Comparison of ENCODE assay signal across 8 cellular contexts in the genomic region with DNA sequence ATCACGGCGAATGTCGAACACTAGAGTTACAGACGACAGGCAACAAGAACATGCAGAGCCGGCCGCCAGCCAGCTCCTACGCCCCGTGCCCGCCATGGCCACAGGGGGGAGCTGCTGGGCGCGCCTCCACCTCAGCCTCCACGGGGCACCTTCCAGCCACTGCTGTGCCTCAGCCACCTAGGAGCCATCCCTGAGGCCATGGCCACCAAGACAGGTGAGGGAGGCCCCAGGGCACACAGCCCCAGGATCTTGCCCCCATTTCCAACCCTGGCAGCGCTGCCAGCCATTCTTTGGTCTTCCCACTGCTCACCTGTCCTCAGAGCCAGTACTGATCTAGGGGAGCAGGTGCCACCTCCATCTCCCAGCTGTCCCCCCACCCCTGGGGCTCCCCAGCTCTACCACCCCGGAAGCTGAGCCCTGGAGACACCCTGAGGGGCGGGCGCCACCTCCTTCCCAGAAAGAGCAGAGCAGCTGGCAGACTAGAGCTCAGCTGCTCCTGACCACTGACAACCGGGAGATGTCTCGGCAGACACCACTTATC. TPM values are rescaled to one million over a fixed set of nuclear protein-coding genes. Genes with fewer than 3 reads are reported as not detected.
DNase-seq lines count a peak whose midpoint lies in the region; ATAC-seq and TF ChIP-seq lines count a peak whose summit lies in the region.

No MANE protein-coding gene starts in this region.

- H3K4me1 ChIP-seq in esophagus muscularis mucosa (no peaks in the 10 kb centered on the region), neutrophil (ENCODE audit: control insufficient read depth in 1 of 2, insufficient read depth in 1 of 2, low read depth in 1 of 2, low read length in 1 of 2) (peaks cover 0 to 4% of the 10 kb centered on the region in 2 experiments), uterus (no peaks in the 10 kb centered on the region)

- TF ChIP-seq POLR2A in esophagus muscularis mucosa (IDR thresholded peaks at IDR 0.05; ENCODE audit: low read depth) (no peak), uterus (IDR thresholded peaks at IDR 0.05) (no peak)

- intact Hi-C loops in esophagus muscularis mucosa (cut with DNase I), result no loop called here
- intact Hi-C loops in uterus (cut with DNase I; ENCODE audit: low total_unique reads), result no loop called here

- peak; percentile 39 for DNase-seq in SIG-M5 treated with dmso at 0.1 percent for 504 hours (lab: John Stamatoyannopoulos, UW; ENCODE audit: unreplicated experiment)
- DNase-seq in SIG-M5 (lab: John Stamatoyannopoulos, UW), result no peak
- DNase-seq in NCI-H748 treated with DMSO at 0.1 percent for 48 hours (lab: John Stamatoyannopoulos, UW), result peak; percentile 11
- DNase-seq in activated T-cell treated with anti-CD3 and anti-CD28 coated beads for 1 hour (ENCODE audit: low read depth), result peak; percentile 65
- no peak for DNase-seq in esophagus muscularis mucosa (ENCODE audit: extremely low spot score)
- no peak for DNase-seq in uterus

- WGBS in esophagus muscularis mucosa, result 88% methylated on average over 9 of the region's 18 CpGs

- no peak for ATAC-seq in GM19328 (IDR thresholded peaks at IDR 0.05; ENCODE audit: unreplicated experiment)

- H3K36me3 ChIP-seq in esophagus muscularis mucosa (peaks cover 43 to 95% (median 88%) of the 10 kb centered on the region in 4 donors), neutrophil (peaks cover 96% of the 10 kb centered on the region), uterus (no peaks in the 10 kb centered on the region)

- H3K4me3 ChIP-seq in esophagus muscularis mucosa (no peak overlapping the region), neutrophil (ENCODE audit: low read depth in 1 of 2, low read length in 1 of 2) (no peak overlapping the region), uterus (no peak overlapping the region)

- H3K27me3 ChIP-seq in esophagus muscularis mucosa (no peaks in the 10 kb centered on the region), neutrophil (no peaks in the 10 kb centered on the region), uterus (no peaks in the 10 kb centered on the region)

- H3K9me3 ChIP-seq in esophagus muscularis mucosa, result no peaks in the 10 kb centered on the region
- no peaks in the 10 kb centered on the region for H3K9me3 ChIP-seq in neutrophil
- H3K9me3 ChIP-seq in uterus, result no peaks in the 10 kb centered on the region

- TF ChIP-seq CTCF in esophagus muscularis mucosa (IDR thresholded peaks at IDR 0.05), result peak; percentile 55 to 76 (median 65)
- TF ChIP-seq CTCF in neutrophil (IDR thresholded peaks at IDR 0.05), result peak; percentile 62
- TF ChIP-seq CTCF in uterus (IDR thresholded peaks at IDR 0.05), result peak; percentile 24 to 51 (median 40)

- no peak for TF ChIP-seq EP300 in esophagus muscularis mucosa (IDR thresholded peaks at IDR 0.05)

- H3K27ac ChIP-seq in esophagus muscularis mucosa (replicated peaks in 1 of 4) (peak overlapping the region in 1 of 4 donors; percentile 15), neutrophil (no peak overlapping the region), uterus (no peak overlapping the region)

RNA-seq across cellular contexts. Expression of gene GNPTG, which starts 11.8 kb away (rescaled TPM):
- total RNA-seq in esophagus muscularis mucosa (10 to 100 TPM; 54.4 to 70.5 (median 61.1) TPM), uterus (10 to 100 TPM; 28.4 to 95.9 (median 48.6) TPM)

RNA-seq across cellular contexts. Expression of gene TSR3, which starts 11.9 kb away (rescaled TPM):
- total RNA-seq in esophagus muscularis mucosa, result 100 to 1,000 TPM in 3 of 4 donors, 10 to 100 TPM in 1; 78.2 to 112 (median 106) TPM
- 100 to 1,000 TPM in 1 of 4 donors, 10 to 100 TPM in 3; 15.9 to 101 (median 30.8) TPM for total RNA-seq in uterus

RNA-seq across cellular contexts. Expression of gene BAIAP3, which starts 30.1 kb away (rescaled TPM):
- total RNA-seq in esophagus muscularis mucosa (1 to 10 TPM; 1.3 to 4.2 (median 2.3) TPM), uterus (1 to 10 TPM in 3 of 4 donors, under 1 TPM in 1; 0.59 to 5.5 (median 3.5) TPM)

RNA-seq across cellular contexts. Expression of gene UNKL, which starts 50.9 kb away (rescaled TPM):
- total RNA-seq in esophagus muscularis mucosa (10 to 100 TPM in 3 of 4 donors, 1 to 10 TPM in 1; 9.3 to 23.7 (median 16.5) TPM), uterus (10 to 100 TPM; 13.5 to 63.3 (median 27.6) TPM)

RNA-seq across cellular contexts. Expression of gene UBE2I, which starts 54.1 kb away (rescaled TPM):
- total RNA-seq in esophagus muscularis mucosa (10 to 100 TPM; 42.8 to 70.5 (median 63.9) TPM), uterus (100 to 1,000 TPM in 1 of 4 donors, 10 to 100 TPM in 3; 25.9 to 133 (median 63.0) TPM)

Comparison
In these comparisons a context has a peak if more than half of its experiments do, and no peak if none do; other contexts are left out.
1. DNase-seq: peak in SIG-M5 treated with dmso at 0.1 percent for 504 hours (single experiment), NCI-H748 treated with DMSO at 0.1 percent for 48 hours (single experiment) and activated T-cell treated with anti-CD3 and anti-CD28 coated beads for 1 hour (single experiment); none in SIG-M5 (single experiment), esophagus muscularis mucosa (single experiment) and uterus (0 of 2).
2. Peak in every context shown above with its lines, with median percentiles within 50 percentile points of each other: CTCF ChIP-seq.